In genomic region chr2:101843048-101843447, GRCh38 we compare ENCODE assay signal across 15 cellular contexts.
DNase-seq lines count a peak whose midpoint lies in the region; ATAC-seq, FAIRE-seq and TF ChIP-seq lines count a peak whose summit lies in the region.
"Had no signal": no experiment of that assay in that cellular context is flagged by ENCODE, and none has a peak within 500 bp of the region (broad histone marks: within the 10 kb centered on the region; RNA-seq: fewer than 3 reads in every experiment).

No MANE protein-coding gene starts in this region.

- H3K36me3 ChIP-seq in CD4-positive, alpha-beta memory T cell (ENCODE audit: insufficient read depth, low read length) = peaks cover 70% of the 10 kb centered on the region
- H3K36me3 ChIP-seq in endothelial cell of umbilical vein (ENCODE audit: control insufficient read depth in 2 of 2, extremely low read depth in 1 of 2, insufficient read depth in 2 of 2, low read length in 2 of 2) (peaks cover 22 to 28% of the 10 kb centered on the region in 2 experiments), mucosa of descending colon (ENCODE audit: low read depth) (no peaks in the 10 kb centered on the region)

- H3K79me2 ChIP-seq in endothelial cell of umbilical vein (ENCODE audit: control insufficient read depth, insufficient read depth, low read length) = peaks cover 66% of the 10 kb centered on the region
- H3K79me2 ChIP-seq: parathyroid adenoma had no signal

- H3K4me3 ChIP-seq in CD4-positive, alpha-beta memory T cell (ENCODE audit: low read length in 2 of 2) = no peak overlapping the region
- no peak overlapping the region for H3K4me3 ChIP-seq in endothelial cell of umbilical vein (replicated peaks in 1 of 3; ENCODE audit: insufficient read depth in 1 of 3, low read depth in 1 of 3, low read length in 3 of 3)
- H3K4me3 ChIP-seq in mucosa of descending colon = no peak overlapping the region
- H3K4me3 ChIP-seq: upper lobe of left lung had no signal

- dilution Hi-C loops in endothelial cell of umbilical vein (cut with MboI; ENCODE audit: extremely low pct_ligation_motif_present, low sequenced_read_pairs) = no loop called here

- no peak for TF ChIP-seq POLR2A in endothelial cell of umbilical vein (IDR thresholded peaks at IDR 0.05; ENCODE audit: low read depth, low read length)

- no peak overlapping the region for H3K4me3 Mint-ChIP-seq in CD4-positive, alpha-beta memory T cell

- H3K9ac ChIP-seq in endothelial cell of umbilical vein (replicated peaks; ENCODE audit: extremely low read depth, insufficient read depth, low read length) = no peak overlapping the region
- H3K9ac ChIP-seq: parathyroid adenoma had no signal

- peaks cover 20% of the 10 kb centered on the region for H3K4me1 ChIP-seq in CD4-positive, alpha-beta memory T cell (ENCODE audit: insufficient read depth, low read length)
- H3K4me1 ChIP-seq in endothelial cell of umbilical vein (ENCODE audit: control insufficient read depth, extremely low read depth, insufficient read depth, low read length) (peaks cover 33% of the 10 kb centered on the region), mucosa of descending colon (ENCODE audit: low read depth) (no peaks in the 10 kb centered on the region)
- H3K4me1 ChIP-seq: parathyroid adenoma had no signal

- FAIRE-seq in endothelial cell of umbilical vein (lab: Jason Lieb, UNC) = no peak
- FAIRE-seq: GM12891 had no signal

- DNase-seq in CD4-positive, alpha-beta memory T cell = no peak
- DNase-seq in M059J (ENCODE audit: low read depth) (peak; percentile 64), endothelial cell of umbilical vein (ENCODE audit: low read depth, low spot score) (peak; percentile 55), omental fat pad (ENCODE audit: low spot score) (no peak), mucosa of descending colon (no peak), DMS114 treated with DMSO at 0.1 percent for 48 hours (lab: John Stamatoyannopoulos, UW; ENCODE audit: unreplicated experiment) (no peak)
- DNase-seq in activated CD4-positive, alpha-beta T cell treated with anti-CD3 and anti-CD28 coated beads, Interleukin-2, amount 50 U/mL, for 48 hours = no peak
- DNase-seq: amniotic stem cell, kidney glomerular epithelial cell, MM.1S, NCI-H774, upper lobe of left lung had no signal

- peak overlapping the region in 4 of 7 donors; percentile 8 to 77 (median 34) for H3K27ac Mint-ChIP-seq in CD4-positive, alpha-beta memory T cell

- H2AFZ ChIP-seq in endothelial cell of umbilical vein (ENCODE audit: low read depth, low read length) = no peak overlapping the region
- H2AFZ ChIP-seq: parathyroid adenoma had no signal

- no TSS peak for BruUV-seq in endothelial cell of umbilical vein (replicated peaks; lab: Mats Ljungman, UMichigan)

- no peak overlapping the region for H3K27ac ChIP-seq in CD4-positive, alpha-beta memory T cell (ENCODE audit: low read depth, low read length)
- H3K27ac ChIP-seq in endothelial cell of umbilical vein (ENCODE audit: insufficient read depth, low read depth, low read length) = peak overlapping the region; percentile 85
- H3K27ac ChIP-seq: parathyroid adenoma had no signal

- TF ChIP-seq CTCF in endothelial cell of umbilical vein (IDR thresholded peaks at IDR 0.05; ENCODE audit: extremely low read depth in 1 of 2, insufficient read depth in 1 of 2, low read depth in 1 of 2, low read length in 2 of 2) = no peak
- no peak for TF ChIP-seq CTCF in omental fat pad (IDR thresholded peaks at IDR 0.05)
- TF ChIP-seq CTCF in mucosa of descending colon (IDR thresholded peaks at IDR 0.05) = no peak

- H3K36me3 Mint-ChIP-seq in CD4-positive, alpha-beta memory T cell = peaks cover 64 to 88% of the 10 kb centered on the region in 2 donors

- intact Hi-C loops in CD4-positive, alpha-beta memory T cell (cut with micrococcal nuclease) = no loop called here
- intact Hi-C loops in endothelial cell of umbilical vein (cut with micrococcal nuclease) (no loop called here), mucosa of descending colon (cut with DNase I, micrococcal nuclease) (no loop called here)

- ATAC-seq in omental fat pad (ENCODE audit: low FRiP score) (peak; percentile 33), HG03571 (IDR thresholded peaks at IDR 0.05; ENCODE audit: unreplicated experiment) (no peak), mucosa of descending colon (no peak)

- no peaks in the 10 kb centered on the region for H3K27me3 ChIP-seq in CD4-positive, alpha-beta memory T cell (ENCODE audit: insufficient read depth, low read length)
- H3K27me3 ChIP-seq in endothelial cell of umbilical vein (ENCODE audit: control insufficient read depth in 2 of 2, insufficient read depth in 2 of 2, low read length in 2 of 2) = no peaks in the 10 kb centered on the region
- H3K27me3 ChIP-seq: upper lobe of left lung had no signal

- POLR2A ChIA-PET in CD4-positive, alpha-beta memory T cell (lab: Charles Lee; ENCODE audit: partially characterized antibody) = no interaction called here
- POLR2A ChIA-PET in endothelial cell of umbilical vein (lab: Charles Lee) = interaction anchor here (0.6 kb wide), 1 partner anchor 9 kb away, joined by 3 read pairs; no protein-coding TSS in a partner anchor

- H3K9me3 ChIP-seq in CD4-positive, alpha-beta memory T cell (ENCODE audit: control insufficient read depth in 1 of 2, low read length in 2 of 2) = no peaks in the 10 kb centered on the region
- H3K9me3 ChIP-seq in endothelial cell of umbilical vein (replicated peaks; ENCODE audit: control insufficient read depth, insufficient read depth, low read length) (no peaks in the 10 kb centered on the region), mucosa of descending colon (no peaks in the 10 kb centered on the region)
- H3K9me3 ChIP-seq: upper lobe of left lung had no signal

- peak overlapping the region; percentile 78 for H3K4me2 ChIP-seq in endothelial cell of umbilical vein (ENCODE audit: insufficient read depth, low read length)

- H4K20me1 ChIP-seq in endothelial cell of umbilical vein (replicated peaks; ENCODE audit: control insufficient read depth, extremely low read depth, insufficient read depth, low read length) = no peaks in the 10 kb centered on the region

- H3K27me3 Mint-ChIP-seq in CD4-positive, alpha-beta memory T cell = no peaks in the 10 kb centered on the region

- no peaks in the 10 kb centered on the region for H3K9me3 Mint-ChIP-seq in CD4-positive, alpha-beta memory T cell

- peaks cover 21 to 41% (median 35%) of the 10 kb centered on the region in 4 donors for H3K4me1 Mint-ChIP-seq in CD4-positive, alpha-beta memory T cell

- no peaks in the 10 kb centered on the region for H3K9me1 ChIP-seq in endothelial cell of umbilical vein (replicated peaks; ENCODE audit: control insufficient read depth, extremely low read depth, insufficient read depth, low read length)

- CTCF ChIA-PET in CD4-positive, alpha-beta memory T cell (lab: Charles Lee; ENCODE audit: partially characterized antibody) = no interaction called here
- CTCF ChIA-PET in endothelial cell of umbilical vein (lab: Charles Lee) = interaction anchor here (1.2 to 1.7 kb wide), 2 partner anchors 12 to 41 kb away, joined by 3 to 10 read pairs; no protein-coding TSS in a partner anchor

TF ChIP-seq in endothelial cell of umbilical vein, 7 proteins besides CTCF, POLR2A, EP300 and RAD21:
- no peak for TF ChIP-seq GATA2 (IDR thresholded peaks at IDR 0.05; ENCODE audit: insufficient read depth, insufficient read length, low read depth, low read length)
- no peak for TF ChIP-seq EZH2 (IDR thresholded peaks at IDR 0.05; ENCODE audit: borderline replicate concordance, low read depth, low read length, severe bottlenecking)
- no peak for TF ChIP-seq MAX (IDR thresholded peaks at IDR 0.05; ENCODE audit: insufficient read depth, insufficient read length)
- TF ChIP-seq MYC (IDR thresholded peaks at IDR 0.05; ENCODE audit: low read depth, low read length) = no peak
- TF ChIP-seq JUN (IDR thresholded peaks at IDR 0.05; ENCODE audit: borderline replicate concordance, insufficient read depth, insufficient read length, low read depth) = no peak
- no peak for TF ChIP-seq POLR2AphosphoS5 (IDR thresholded peaks at IDR 0.05; ENCODE audit: insufficient read depth, low read depth, low read length)
- no peak for TF ChIP-seq FOS (IDR thresholded peaks at IDR 0.05; ENCODE audit: borderline replicate concordance, insufficient read depth, low read length)

Comparison
In these comparisons a context has a peak if more than half of its experiments do, and no peak if none do; other contexts are left out.
1. DNase-seq: peak in M059J (single experiment) and endothelial cell of umbilical vein (single experiment); none in CD4-positive, alpha-beta memory T cell (0 of 5), omental fat pad (single experiment), mucosa of descending colon (0 of 3), activated CD4-positive, alpha-beta T cell treated with anti-CD3 and anti-CD28 coated beads, Interleukin-2, amount 50 U/mL, for 48 hours (0 of 2) and DMS114 treated with DMSO at 0.1 percent for 48 hours (single experiment).